ENCODE assay signal across 27 cellular contexts in the genomic region with DNA sequence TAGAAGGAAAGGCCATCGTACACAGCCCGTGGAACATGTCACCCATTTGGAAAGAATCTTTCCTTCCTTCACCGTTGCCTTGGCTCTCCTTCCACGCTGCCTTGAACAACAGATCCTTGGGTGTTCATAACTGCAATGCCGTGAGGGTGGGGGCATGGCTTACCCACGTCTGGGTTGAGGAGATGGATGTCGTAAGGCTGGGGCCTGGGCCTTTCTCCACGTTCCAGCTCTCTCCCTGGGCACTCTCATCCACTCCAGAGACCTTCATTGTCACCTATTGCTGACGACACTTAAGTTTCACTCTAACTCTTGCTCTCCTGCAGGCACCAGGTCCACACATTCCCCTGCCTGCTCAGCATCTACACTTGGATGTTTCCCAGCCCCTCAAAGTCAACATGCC. TPM values are rescaled to one million over a fixed set of nuclear protein-coding genes. Genes with fewer than 3 reads are reported as not detected.
DNase-seq lines count a peak whose midpoint lies in the region; ATAC-seq, FAIRE-seq and TF ChIP-seq lines count a peak whose summit lies in the region.
"Had no signal": no experiment of that assay in that cellular context is flagged by ENCODE, and none has a peak within 500 bp of the region (broad histone marks: within the 10 kb centered on the region; RNA-seq: fewer than 3 reads in every experiment).

No MANE protein-coding gene starts in this region.

- no peaks in the 10 kb centered on the region for H3K9me3 ChIP-seq in endothelial cell of umbilical vein (replicated peaks; ENCODE audit: control insufficient read depth, insufficient read depth, low read length)
- H3K9me3 ChIP-seq: A549; BE2C; BLaER1 treated with 17β-estradiol and CSF1 and Interleukin-3, amounts not matched to agents 10 nM and 100 nM had no signal

- dilution Hi-C loops in endothelial cell of umbilical vein (cut with MboI; ENCODE audit: extremely low pct_ligation_motif_present, low sequenced_read_pairs) = no loop called here

- no peaks in the 10 kb centered on the region for H3K36me3 Mint-ChIP-seq in natural killer cell treated with Interleukin-12 subunit alpha and Interleukin-12 subunit beta and Interleukin-15 and Interleukin-18, amount 100 ng/mL, for 72 hours
- no peaks in the 10 kb centered on the region for H3K36me3 Mint-ChIP-seq in natural killer cell
- H3K36me3 Mint-ChIP-seq: CD14-positive monocyte; CD8-positive, alpha-beta memory T cell had no signal

- no peak overlapping the region for H3K27ac Mint-ChIP-seq in natural killer cell treated with Interleukin-12 subunit alpha and Interleukin-12 subunit beta and Interleukin-15 and Interleukin-18, amount 100 ng/mL, for 72 hours
- no peak overlapping the region for H3K27ac Mint-ChIP-seq in natural killer cell
- H3K27ac Mint-ChIP-seq: CD14-positive monocyte; CD4-positive, alpha-beta T cell; CD8-positive, alpha-beta memory T cell had no signal

- no peaks in the 10 kb centered on the region for H3K27me3 ChIP-seq in endothelial cell of umbilical vein (ENCODE audit: control insufficient read depth in 2 of 2, insufficient read depth in 2 of 2, low read length in 2 of 2)
- H3K27me3 ChIP-seq: BLaER1 treated with 17β-estradiol and CSF1 and Interleukin-3, amounts not matched to agents 10 nM and 100 nM had no signal

- no peaks in the 10 kb centered on the region for H3K9me1 ChIP-seq in endothelial cell of umbilical vein (replicated peaks; ENCODE audit: control insufficient read depth, extremely low read depth, insufficient read depth, low read length)

- H3K4me3 Mint-ChIP-seq in natural killer cell treated with Interleukin-12 subunit alpha and Interleukin-12 subunit beta and Interleukin-15 and Interleukin-18, amount 100 ng/mL, for 72 hours = no peak overlapping the region
- no peak overlapping the region for H3K4me3 Mint-ChIP-seq in natural killer cell
- H3K4me3 Mint-ChIP-seq: CD14-positive monocyte; CD4-positive, alpha-beta T cell; CD8-positive, alpha-beta memory T cell had no signal

- POLR2A ChIA-PET in endothelial cell of umbilical vein (lab: Charles Lee) = no interaction called here

- H3K27ac ChIP-seq in endothelial cell of umbilical vein (ENCODE audit: insufficient read depth, low read depth, low read length) = no peak overlapping the region
- H3K27ac ChIP-seq: A549; BLaER1 treated with 17β-estradiol and CSF1 and Interleukin-3, amounts not matched to agents 10 nM and 100 nM; GM23248 had no signal

- H3K9me3 Mint-ChIP-seq in natural killer cell treated with Interleukin-12 subunit alpha and Interleukin-12 subunit beta and Interleukin-15 and Interleukin-18, amount 100 ng/mL, for 72 hours = no peaks in the 10 kb centered on the region
- no peaks in the 10 kb centered on the region for H3K9me3 Mint-ChIP-seq in natural killer cell
- H3K9me3 Mint-ChIP-seq: CD4-positive, alpha-beta T cell; CD8-positive, alpha-beta memory T cell had no signal

- no peaks in the 10 kb centered on the region for H3K4me1 ChIP-seq in endothelial cell of umbilical vein (ENCODE audit: control insufficient read depth, extremely low read depth, insufficient read depth, low read length)
- H3K4me1 ChIP-seq: A549, BE2C had no signal

- peaks cover 22 to 24% of the 10 kb centered on the region in 2 donors for H3K27me3 Mint-ChIP-seq in natural killer cell treated with Interleukin-12 subunit alpha and Interleukin-12 subunit beta and Interleukin-15 and Interleukin-18, amount 100 ng/mL, for 72 hours
- H3K27me3 Mint-ChIP-seq in natural killer cell (ENCODE audit: low read depth in 2 of 2) = peaks cover 5% of the 10 kb centered on the region in 2 donors

- no peak for TF ChIP-seq POLR2A in endothelial cell of umbilical vein (IDR thresholded peaks at IDR 0.05; ENCODE audit: low read depth, low read length)

- CTCF ChIA-PET in endothelial cell of umbilical vein (lab: Charles Lee) = no interaction called here

- no peaks in the 10 kb centered on the region for H3K4me1 Mint-ChIP-seq in natural killer cell treated with Interleukin-12 subunit alpha and Interleukin-12 subunit beta and Interleukin-15 and Interleukin-18, amount 100 ng/mL, for 72 hours (ENCODE audit: low read depth in 2 of 2)
- H3K4me1 Mint-ChIP-seq in natural killer cell = no peaks in the 10 kb centered on the region
- H3K4me1 Mint-ChIP-seq: CD14-positive monocyte; CD8-positive, alpha-beta memory T cell had no signal

- H3K36me3 ChIP-seq in endothelial cell of umbilical vein (ENCODE audit: control insufficient read depth in 2 of 2, extremely low read depth in 1 of 2, insufficient read depth in 2 of 2, low read length in 2 of 2) = peaks cover 16 to 45% of the 10 kb centered on the region in 2 experiments
- H3K36me3 ChIP-seq: BE2C; BLaER1 treated with 17β-estradiol and CSF1 and Interleukin-3, amounts not matched to agents 10 nM and 100 nM had no signal

- FAIRE-seq in endothelial cell of umbilical vein (lab: Jason Lieb, UNC) (peak; percentile 12), urothelium cell line (lab: Jason Lieb, UNC) (peak; percentile 77)
- FAIRE-seq: A549, D721Med, GM12891, GM19239, H1 had no signal

- peak; percentile 28 for DNase-seq in natural killer cell treated with Interleukin-12 subunit alpha and Interleukin-12 subunit beta and Interleukin-15 and Interleukin-18, amount 100 ng/mL, for 72 hours (ENCODE audit: low spot score)
- DNase-seq in natural killer cell (no peak), endothelial cell of umbilical vein (ENCODE audit: low read depth, low spot score) (no peak), urothelium cell line (ENCODE audit: low spot score) (no peak), inferior parietal cortex (ENCODE audit: extremely low spot score) (no peak)
- DNase-seq: 8988T; ACHN; AML-193; BE2C; CD4-positive, alpha-beta T cell; CD8-positive, alpha-beta memory T cell; DMS 273 treated with DMSO at 0.1 percent for 48 hours; DMS53; DMS79 treated with DMSO at 0.1 percent for 48 hours; GF-D8; GM23248; H7 had no signal

- BruUV-seq in endothelial cell of umbilical vein (replicated peaks; lab: Mats Ljungman, UMichigan) = no TSS peak

- H3K4me3 ChIP-seq in endothelial cell of umbilical vein (replicated peaks in 1 of 3; ENCODE audit: insufficient read depth in 1 of 3, low read depth in 1 of 3, low read length in 3 of 3) = no peak overlapping the region
- H3K4me3 ChIP-seq: A549; BLaER1 treated with 17β-estradiol and CSF1 and Interleukin-3, amounts not matched to agents 10 nM and 100 nM; GM23248 had no signal

- intact Hi-C loops in natural killer cell (cut with micrococcal nuclease) (no loop called here), endothelial cell of umbilical vein (cut with micrococcal nuclease) (no loop called here)

- TF ChIP-seq CTCF in natural killer cell (IDR thresholded peaks at IDR 0.05) = no peak
- no peak for TF ChIP-seq CTCF in endothelial cell of umbilical vein (IDR thresholded peaks at IDR 0.05; ENCODE audit: extremely low read depth in 1 of 2, insufficient read depth in 1 of 2, low read depth in 1 of 2, low read length in 2 of 2)

- H4K20me1 ChIP-seq in endothelial cell of umbilical vein (replicated peaks; ENCODE audit: control insufficient read depth, extremely low read depth, insufficient read depth, low read length) = no peaks in the 10 kb centered on the region
- H4K20me1 ChIP-seq: BLaER1 treated with 17β-estradiol and CSF1 and Interleukin-3, amounts not matched to agents 10 nM and 100 nM had no signal

- H3K79me2 ChIP-seq in endothelial cell of umbilical vein (ENCODE audit: control insufficient read depth, insufficient read depth, low read length) = no peaks in the 10 kb centered on the region

- no peak for ATAC-seq in natural killer cell treated with Interleukin-12 subunit alpha and Interleukin-12 subunit beta and Interleukin-15 and Interleukin-18, amount 100 ng/mL, for 72 hours
- ATAC-seq in natural killer cell (no peak), GM18861 (IDR thresholded peaks at IDR 0.05; ENCODE audit: unreplicated experiment) (no peak)
- ATAC-seq: A549, HCT116 had no signal

- H3K9ac ChIP-seq in endothelial cell of umbilical vein (replicated peaks; ENCODE audit: extremely low read depth, insufficient read depth, low read length) = no peak overlapping the region
- H3K9ac ChIP-seq: BLaER1 treated with 17β-estradiol and CSF1 and Interleukin-3, amounts not matched to agents 10 nM and 100 nM; GM23248 had no signal

- no peak overlapping the region for H2AFZ ChIP-seq in endothelial cell of umbilical vein (ENCODE audit: low read depth, low read length)
- H2AFZ ChIP-seq: GM23248 had no signal

- H3K4me2 ChIP-seq in endothelial cell of umbilical vein (ENCODE audit: insufficient read depth, low read length) = no peak overlapping the region
- H3K4me2 ChIP-seq: A549 had no signal

TF ChIP-seq in endothelial cell of umbilical vein, 7 proteins besides CTCF, POLR2A, EP300 and RAD21:
- TF ChIP-seq JUN (IDR thresholded peaks at IDR 0.05; ENCODE audit: borderline replicate concordance, insufficient read depth, insufficient read length, low read depth) = no peak
- no peak for TF ChIP-seq MAX (IDR thresholded peaks at IDR 0.05; ENCODE audit: insufficient read depth, insufficient read length)
- TF ChIP-seq FOS (IDR thresholded peaks at IDR 0.05; ENCODE audit: borderline replicate concordance, insufficient read depth, low read length) = no peak
- no peak for TF ChIP-seq MYC (IDR thresholded peaks at IDR 0.05; ENCODE audit: low read depth, low read length)
- no peak for TF ChIP-seq GATA2 (IDR thresholded peaks at IDR 0.05; ENCODE audit: insufficient read depth, insufficient read length, low read depth, low read length)
- no peak for TF ChIP-seq EZH2 (IDR thresholded peaks at IDR 0.05; ENCODE audit: borderline replicate concordance, low read depth, low read length, severe bottlenecking)
- TF ChIP-seq POLR2AphosphoS5 (IDR thresholded peaks at IDR 0.05; ENCODE audit: insufficient read depth, low read depth, low read length) = no peak

RNA-seq across cellular contexts. Expression of gene ANO2, which starts 19.4 kb away (rescaled TPM):
- total RNA-seq in natural killer cell treated with Interleukin-12 subunit alpha and Interleukin-12 subunit beta and Interleukin-15 and Interleukin-18, amount 100 ng/mL, for 72 hours = not detected
- not detected for total RNA-seq in natural killer cell
- total RNA-seq in endothelial cell of umbilical vein = 51.6 and 65.0 TPM in 2 replicates
- polyA plus RNA-seq in endothelial cell of umbilical vein = 15.4 TPM in 2 replicates
- polyA plus RNA-seq in endothelial cell of umbilical vein (2011; cell fraction: cytosol; rRNA removed) = 11.2 and 17.6 TPM in 2 replicates
- 119 and 143 TPM in 2 replicates for polyA plus RNA-seq in endothelial cell of umbilical vein (2011; cell fraction: nucleus; rRNA removed)
- 8.2 and 12.8 TPM in 2 replicates for polyA plus RNA-seq in endothelial cell of umbilical vein (2012)
- polyA minus RNA-seq in endothelial cell of umbilical vein = 99.4 and 128 TPM in 2 replicates
- 0.41 TPM for polyA minus RNA-seq in endothelial cell of umbilical vein (2011; cell fraction: cytosol; rRNA and poly(A)+ RNA removed)
- polyA minus RNA-seq in endothelial cell of umbilical vein (2011; cell fraction: nucleus; rRNA and poly(A)+ RNA removed) = 240 and 297 TPM in 2 replicates
- total RNA-seq: CD4-positive, alpha-beta T cell; CD8-positive, alpha-beta memory T cell; G401; GM23248 had no signal
- polyA plus RNA-seq: A549; CD14-positive monocyte; CD8-positive, alpha-beta memory T cell; GM23248 had no signal

Comparison
In these comparisons a context has a peak if more than half of its experiments do, and no peak if none do; other contexts are left out.
1. RNA of gene ANO2, which starts 19.4 kb away (total RNA-seq): 51.6 to 65.0 TPM in endothelial cell of umbilical vein; not detected in natural killer cell and not detected in natural killer cell treated with Interleukin-12 subunit alpha and Interleukin-12 subunit beta and Interleukin-15 and Interleukin-18, amount 100 ng/mL, for 72 hours; every median in the first group is over 10 times any median in the second.